Comparison of ENCODE assay signal across 18 cellular contexts in the genomic region with DNA sequence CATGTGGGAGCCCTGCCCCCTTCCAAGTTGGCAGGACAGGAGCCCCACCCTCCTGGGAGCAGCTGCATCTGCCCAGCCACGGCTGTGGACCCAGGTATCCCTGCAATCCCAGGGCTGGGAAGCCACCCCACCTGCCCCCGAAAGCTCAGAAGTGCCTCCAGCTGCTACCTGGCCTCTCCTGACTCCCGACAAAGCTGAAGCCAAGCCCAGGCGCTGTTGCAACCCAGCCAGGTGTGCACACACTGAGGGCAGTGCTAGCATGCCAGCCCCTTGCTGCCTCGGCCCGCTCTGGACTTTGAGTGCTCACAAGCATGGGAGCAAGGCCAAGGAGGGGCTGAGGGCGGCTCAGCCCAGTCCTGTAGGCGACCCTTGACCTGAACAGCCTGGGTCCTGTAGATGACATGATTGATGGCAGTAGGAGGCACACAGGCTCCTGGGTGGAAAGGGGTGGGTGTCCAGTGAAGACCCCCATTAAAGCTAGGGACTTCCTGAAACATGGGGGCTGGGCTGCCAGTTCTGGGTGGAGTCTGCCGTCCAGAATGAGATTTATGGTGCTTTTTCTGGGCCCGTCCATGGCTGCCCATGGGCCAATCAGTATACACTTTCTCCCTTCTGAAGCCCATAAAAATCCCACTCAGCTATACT. TPM values are rescaled to one million over a fixed set of nuclear protein-coding genes. Genes with fewer than 3 reads are reported as not detected.
"Had no signal": no experiment of that assay in that cellular context is flagged by ENCODE, and none has a peak within 500 bp of the region (broad histone marks: within the 10 kb centered on the region; RNA-seq: fewer than 3 reads in every experiment).

No MANE protein-coding gene starts in this region.

- H3K36me3 ChIP-seq: lower lobe of right lung, suprapubic skin, upper lobe of left lung had no signal

- H3K4me1 ChIP-seq: parathyroid adenoma had no signal

- H3K27ac Mint-ChIP-seq: activated CD4-positive, alpha-beta memory T cell treated with anti-CD3 and anti-CD28 coated beads for 36 hours; activated CD4-positive, alpha-beta T cell treated with anti-CD3 and anti-CD28 coated beads for 36 hours; endodermal cell; stimulated activated naive CD8-positive, alpha-beta T cell treated with anti-CD3 and anti-CD28 coated beads, Interleukin-15, Interleukin-2, amounts not matched to agents 100 ng/mL and 50 ng/mL, for 24 hours had no signal

- H3K9me3 ChIP-seq: lower lobe of right lung, suprapubic skin, upper lobe of left lung had no signal

- DNase-seq: activated CD4-positive, alpha-beta memory T cell treated with anti-CD3 and anti-CD28 coated beads for 36 hours; activated CD4-positive, alpha-beta T cell treated with anti-CD3 and anti-CD28 coated beads for 36 hours; activated effector memory CD4-positive, alpha-beta T cell treated with Interleukin-2 at 50 U/mL for 16 hours; activated naive CD4-positive, alpha-beta T cell treated with anti-CD3 and anti-CD28 coated beads, Interleukin-2, amount 50 U/mL, for 16 hours; activated T-cell treated with anti-CD3 and anti-CD28 coated beads, Interleukin-2, amount 50 U/mL, for 4 hours; endodermal cell; hypothalamus; lower lobe of right lung; stimulated activated CD4-positive, alpha-beta T cell treated with anti-CD3 and anti-CD28 coated beads, Interleukin-4, amount 100 ng/mL, for 4 hours; stimulated activated CD8-positive, alpha-beta memory T cell treated with anti-CD3 and anti-CD28 coated beads, Interleukin-4, amount 100 ng/mL, for 48 hours; T-helper 2 cell had no signal

- H3K27me3 Mint-ChIP-seq: activated CD4-positive, alpha-beta memory T cell treated with anti-CD3 and anti-CD28 coated beads for 36 hours had no signal

- H3K4me3 Mint-ChIP-seq: activated CD4-positive, alpha-beta memory T cell treated with anti-CD3 and anti-CD28 coated beads for 36 hours; activated CD4-positive, alpha-beta T cell treated with anti-CD3 and anti-CD28 coated beads for 36 hours; activated T-cell treated with anti-CD3 and anti-CD28 coated beads, Interleukin-2, amount 50 U/mL, for 4 hours; endodermal cell; stimulated activated naive CD8-positive, alpha-beta T cell treated with anti-CD3 and anti-CD28 coated beads, Interleukin-15, Interleukin-2, amounts not matched to agents 100 ng/mL and 50 ng/mL, for 24 hours had no signal

- ATAC-seq: activated CD4-positive, alpha-beta T cell treated with anti-CD3 and anti-CD28 coated beads for 36 hours; activated T-cell treated with anti-CD3 and anti-CD28 coated beads, Interleukin-2, amount 50 U/mL, for 4 hours; lower lobe of right lung had no signal

- H3K27ac ChIP-seq: lower lobe of right lung, parathyroid adenoma, suprapubic skin, upper lobe of left lung had no signal

- H3K9ac ChIP-seq: parathyroid adenoma had no signal

- H3K27me3 ChIP-seq: upper lobe of left lung had no signal

- H2AFZ ChIP-seq: parathyroid adenoma had no signal

- H3K4me3 ChIP-seq: lower lobe of right lung, suprapubic skin, upper lobe of left lung had no signal

- H3K9me3 Mint-ChIP-seq: activated CD4-positive, alpha-beta memory T cell treated with anti-CD3 and anti-CD28 coated beads for 36 hours; activated T-cell treated with anti-CD3 and anti-CD28 coated beads, Interleukin-2, amount 50 U/mL, for 4 hours; endodermal cell; neural crest cell; stimulated activated naive CD8-positive, alpha-beta T cell treated with anti-CD3 and anti-CD28 coated beads, Interleukin-15, Interleukin-2, amounts not matched to agents 100 ng/mL and 50 ng/mL, for 24 hours had no signal

RNA-seq across cellular contexts. Expression of gene FNDC10, which starts 22.4 kb away (rescaled TPM):
- total RNA-seq: skeletal muscle tissue had no signal

RNA-seq across cellular contexts. Expression of gene MMP23B, which starts 54.5 kb away (rescaled TPM):
- total RNA-seq: dermis microvascular lymphatic vessel endothelial cell had no signal
